In genomic region chr3:16338124-16338523, GRCh38 we compare ENCODE assay signal across 8 cellular contexts.
DNase-seq lines count a peak whose midpoint lies in the region; ATAC-seq lines count a peak whose summit lies in the region.

No MANE protein-coding gene starts in this region.

- H3K27ac ChIP-seq in effector memory CD4-positive, alpha-beta T cell (ENCODE audit: insufficient read depth, low read length, poor library complexity, severe bottlenecking): peak overlapping the region; percentile 46

- DNase-seq in T-helper 17 cell (peak in 1 of 3 donors; percentile 18), hypothalamus (lab: John Stamatoyannopoulos, UW) (no peak), D341Med (ENCODE audit: low spot score) (no peak), OCI-M2 (lab: John Stamatoyannopoulos, UW; ENCODE audit: unreplicated experiment) (no peak)
- peak; percentile 17 to 31 (median 20) for DNase-seq in effector memory CD4-positive, alpha-beta T cell
- peak; percentile 58 for DNase-seq in stimulated activated naive CD8-positive, alpha-beta T cell treated with anti-CD3 and anti-CD28 coated beads, Interleukin-15, Interleukin-2, amounts not matched to agents 100 U/mL and 50 U/mL, for 24 hours

- H3K9me3 ChIP-seq in T-helper 17 cell (ENCODE audit: control insufficient read depth, low read length, poor library complexity, severe bottlenecking): no peaks in the 10 kb centered on the region
- no peaks in the 10 kb centered on the region for H3K9me3 ChIP-seq in effector memory CD4-positive, alpha-beta T cell (ENCODE audit: control insufficient read depth, low read length)

- H3K27ac Mint-ChIP-seq in T-helper 17 cell: peak overlapping the region; percentile 94

- peaks cover 15% of the 10 kb centered on the region for H3K4me1 ChIP-seq in effector memory CD4-positive, alpha-beta T cell (ENCODE audit: control insufficient read depth, insufficient read depth, low read length, poor library complexity, severe bottlenecking)

- H3K4me3 Mint-ChIP-seq in T-helper 17 cell: peak overlapping the region; percentile 68

- peak; percentile 94 for ATAC-seq in GM18502 (IDR thresholded peaks at IDR 0.05; ENCODE audit: poor library complexity, unreplicated experiment)
- ATAC-seq in HG02943 (IDR thresholded peaks at IDR 0.05; ENCODE audit: low read depth, unreplicated experiment): peak; percentile 87
- ATAC-seq in T-helper 17 cell: peak; percentile 86
- peak; percentile 68 for ATAC-seq in stimulated activated naive CD8-positive, alpha-beta T cell treated with anti-CD3 and anti-CD28 coated beads, Interleukin-15, Interleukin-2, amounts not matched to agents 100 U/mL and 50 U/mL, for 24 hours

- H3K27me3 Mint-ChIP-seq in T-helper 17 cell: no peaks in the 10 kb centered on the region

- H3K4me3 ChIP-seq in effector memory CD4-positive, alpha-beta T cell (ENCODE audit: insufficient read depth, low read depth, low read length, poor library complexity, severe bottlenecking): no peak overlapping the region

- H3K4me1 Mint-ChIP-seq in T-helper 17 cell: peaks cover 33% of the 10 kb centered on the region

- H3K36me3 ChIP-seq in effector memory CD4-positive, alpha-beta T cell (ENCODE audit: control insufficient read depth, insufficient read depth, low read length): peaks cover 15% of the 10 kb centered on the region

- H3K36me3 Mint-ChIP-seq in T-helper 17 cell (ENCODE audit: low read depth): peaks cover 3% of the 10 kb centered on the region

- no peaks in the 10 kb centered on the region for H3K27me3 ChIP-seq in effector memory CD4-positive, alpha-beta T cell (replicated peaks; ENCODE audit: control insufficient read depth, insufficient read depth, low read length, poor library complexity, severe bottlenecking)

Comparison
In these comparisons a context has a peak if more than half of its experiments do, and no peak if none do; other contexts are left out.
1. DNase-seq: peak in effector memory CD4-positive, alpha-beta T cell (3 of 3) and stimulated activated naive CD8-positive, alpha-beta T cell treated with anti-CD3 and anti-CD28 coated beads, Interleukin-15, Interleukin-2, amounts not matched to agents 100 U/mL and 50 U/mL, for 24 hours (single experiment); none in hypothalamus (0 of 51), D341Med (single experiment) and OCI-M2 (single experiment).
2. Peak in every context shown above with its lines, with median percentiles within 50 percentile points of each other: ATAC-seq.